Comparison of ENCODE assay signal across 8 cellular contexts in genomic region chr2:142165790-142166189, GRCh38. TPM values are rescaled to one million over a fixed set of nuclear protein-coding genes. Genes with fewer than 3 reads are reported as not detected.
DNase-seq lines count a peak whose midpoint lies in the region; ATAC-seq and TF ChIP-seq lines count a peak whose summit lies in the region.

No MANE protein-coding gene starts in this region.

- peak overlapping the region in 1 of 7 donors; percentile 5 for H3K27ac Mint-ChIP-seq in CD14-positive monocyte

- H2AFZ ChIP-seq in OCI-LY1 (ENCODE audit: low read length) (no peak overlapping the region), fibroblast of lung (ENCODE audit: low read length) (no peak overlapping the region)

- H3F3A ChIP-seq in OCI-LY1 (ENCODE audit: insufficient read depth, low read length): no peaks in the 10 kb centered on the region

- no peaks in the 10 kb centered on the region for H3K36me3 Mint-ChIP-seq in CD14-positive monocyte

- no peaks in the 10 kb centered on the region for H3K36me3 ChIP-seq in BJ (ENCODE audit: control insufficient read depth, insufficient read depth, low read length)
- H3K36me3 ChIP-seq in OCI-LY1 (ENCODE audit: insufficient read depth, low read length): no peaks in the 10 kb centered on the region
- no peaks in the 10 kb centered on the region for H3K36me3 ChIP-seq in fibroblast of lung (ENCODE audit: control insufficient read depth, insufficient read depth, low read length)

- H3K4me3 Mint-ChIP-seq in CD14-positive monocyte: no peak overlapping the region

- TF ChIP-seq CTCF in BJ (IDR thresholded peaks at IDR 0.05; ENCODE audit: insufficient read depth, low read depth, low read length): peak; percentile 47
- peak; percentile 49; the same call in 1 of the 2 replicates for TF ChIP-seq CTCF in OCI-LY1 (IDR thresholded peaks at IDR 0.05; ENCODE audit: low read length)
- TF ChIP-seq CTCF in fibroblast of lung (conservative IDR thresholded peaks at IDR 0.05 in 1 of 2, IDR thresholded peaks at IDR 0.05 in 1 of 2; ENCODE audit: low read depth in 1 of 2, low read length in 2 of 2): peak in 1 of 2 donors; percentile 48
- no peak for TF ChIP-seq CTCF in CD14-positive monocyte (IDR thresholded peaks at IDR 0.05)

- intact Hi-C loops in CD14-positive monocyte (cut with micrococcal nuclease): no loop called here
- intact Hi-C loops in Right ventricle myocardium inferior (cut with DNase I): no loop called here

- peak; percentile 4 for DNase-seq in BJ (ENCODE audit: low read depth)
- DNase-seq in fibroblast of lung (ENCODE audit: low read depth in 2 of 2): peak; percentile 45 to 49
- no peak for DNase-seq in CD14-positive monocyte (ENCODE audit: low spot score)
- DNase-seq in NCI-H2196 (lab: John Stamatoyannopoulos, UW; ENCODE audit: unreplicated experiment): no peak
- DNase-seq in Right ventricle myocardium inferior (ENCODE audit: missing footprints): no peak

- peak overlapping the region; percentile 9; the same call in 1 of the 2 replicates for H3K4me2 ChIP-seq in OCI-LY1 (ENCODE audit: low read length)
- H3K4me2 ChIP-seq in fibroblast of lung (ENCODE audit: extremely low read depth, insufficient read depth, low read length): no peak overlapping the region

- CTCF ChIA-PET in BJ (lab: Yijun Ruan, JAX): interaction anchor here (1.6 kb wide), 1 partner anchor 9 kb away, joined by 4 read pairs; no protein-coding TSS in a partner anchor

- peaks cover 0 to 4% (median 1%) of the 10 kb centered on the region in 3 donors for H3K27me3 Mint-ChIP-seq in CD14-positive monocyte (ENCODE audit: low read depth in 3 of 3)

- H3K9me3 ChIP-seq in OCI-LY1 (ENCODE audit: low read length) (no peaks in the 10 kb centered on the region), fibroblast of lung (ENCODE audit: control insufficient read depth, insufficient read depth, low read depth, low read length) (no peaks in the 10 kb centered on the region)

- H3K27ac ChIP-seq in OCI-LY1 (ENCODE audit: low read depth, low read length, poor library complexity, severe bottlenecking) (no peak overlapping the region), fibroblast of lung (ENCODE audit: insufficient read depth, low read length) (no peak overlapping the region)

- H3K9me3 Mint-ChIP-seq in CD14-positive monocyte: peaks cover 0 to 1% (median 0%) of the 10 kb centered on the region in 7 donors

- no peaks in the 10 kb centered on the region for H3K9me2 ChIP-seq in OCI-LY1 (ENCODE audit: low read depth, low read length)

- H3K4me3 ChIP-seq in BJ (ENCODE audit: low read depth, low read length) (no peak overlapping the region), OCI-LY1 (ENCODE audit: low read depth, low read length, poor library complexity, severe bottlenecking) (no peak overlapping the region), fibroblast of lung (replicated peaks in 1 of 4; ENCODE audit: control extremely low read depth in 1 of 4, insufficient read depth in 1 of 4, low read depth in 3 of 4, low read length in 4 of 4) (no peak overlapping the region)

- ATAC-seq in GM19397 (IDR thresholded peaks at IDR 0.05; ENCODE audit: unreplicated experiment) (peak; percentile 94), HG03159 (IDR thresholded peaks at IDR 0.05; ENCODE audit: unreplicated experiment) (peak; percentile 92), Right ventricle myocardium inferior (no peak)

- H3K79me2 ChIP-seq in OCI-LY1 (ENCODE audit: insufficient read depth, low read length): no peaks in the 10 kb centered on the region
- H3K79me2 ChIP-seq in fibroblast of lung (ENCODE audit: control insufficient read depth, insufficient read depth, low read length): no peaks in the 10 kb centered on the region

- H4K20me1 ChIP-seq in OCI-LY1 (ENCODE audit: insufficient read depth, low read length) (no peaks in the 10 kb centered on the region), fibroblast of lung (ENCODE audit: control insufficient read depth, extremely low read depth, insufficient read depth, low read length) (no peaks in the 10 kb centered on the region)

- no peaks in the 10 kb centered on the region for H3K4me1 ChIP-seq in OCI-LY1 (ENCODE audit: insufficient read depth, low read length, severe bottlenecking)
- no peaks in the 10 kb centered on the region for H3K4me1 ChIP-seq in fibroblast of lung (ENCODE audit: control insufficient read depth, extremely low read depth, insufficient read depth, low read length)

- no peak overlapping the region for H3K9ac ChIP-seq in OCI-LY1 (ENCODE audit: low read length)
- no peak overlapping the region for H3K9ac ChIP-seq in fibroblast of lung (ENCODE audit: insufficient read depth, low read length)

- POLR2A ChIA-PET in BJ (lab: Charles Lee): no interaction called here

- H3K27me3 ChIP-seq in BJ (ENCODE audit: control insufficient read depth, insufficient read depth, low read length) (no peaks in the 10 kb centered on the region), OCI-LY1 (ENCODE audit: insufficient read depth, low read length) (no peaks in the 10 kb centered on the region), fibroblast of lung (ENCODE audit: control insufficient read depth, insufficient read depth, low read length) (no peaks in the 10 kb centered on the region)

- no peaks in the 10 kb centered on the region for H3K4me1 Mint-ChIP-seq in CD14-positive monocyte

RNA-seq across cellular contexts. Expression of gene LRP1B, which starts 35.0 kb away (rescaled TPM):
- 0.04 and 0.11 TPM in 2 replicates for polyA plus RNA-seq in BJ (2011; rRNA removed)
- 0.31 and 0.66 TPM in 2 replicates for polyA minus RNA-seq in BJ (2011; rRNA and poly(A)+ RNA removed)
- under 0.01 TPM in 2 replicates for total RNA-seq in fibroblast of lung
- polyA plus RNA-seq in fibroblast of lung: 0.01 TPM in 1 of 2 replicates, not detected in the other
- polyA plus RNA-seq in fibroblast of lung (2012): 0.02 TPM in 1 of 2 replicates, not detected in the other
- polyA minus RNA-seq in fibroblast of lung (ENCODE audit: low replicate concordance): not detected in 2 replicates
- not detected for polyA plus RNA-seq in CD14-positive monocyte
- total RNA-seq in Right ventricle myocardium inferior: not detected

Comparison
In these comparisons a context has a peak if more than half of its experiments do, and no peak if none do; other contexts are left out.
1. DNase-seq: peak in BJ (single experiment) and fibroblast of lung (2 of 2); none in CD14-positive monocyte (single experiment), NCI-H2196 (single experiment) and Right ventricle myocardium inferior (single experiment).